8 cellular contexts compared by ENCODE assay signal in genomic region chr1:230424440-230425251, GRCh38. TPM values are rescaled to one million over a fixed set of nuclear protein-coding genes. Genes with fewer than 3 reads are reported as not detected.
A peak's percentile ranks its signal among the peaks of the same experiment; 100 is the strongest.
DNase-seq lines count a peak whose midpoint lies in the region; ATAC-seq and TF ChIP-seq lines count a peak whose summit lies in the region.

No MANE protein-coding gene starts in this region.

- no peak overlapping the region for H3K27ac ChIP-seq in mammary epithelial cell (ENCODE audit: insufficient read depth, low read depth, low read length)
- peak overlapping the region; percentile 11 for H3K27ac ChIP-seq in thymus (ENCODE audit: low read depth)

- H3K27ac Mint-ChIP-seq in MCF 10A (ENCODE audit: low read depth, unreplicated experiment): no peak overlapping the region
- H3K27ac Mint-ChIP-seq in activated B cell treated with CpG ODN at 0.5 μM for 24 hours: no peak overlapping the region

- H3K9ac ChIP-seq in mammary epithelial cell (ENCODE audit: insufficient read depth, low read length): no peak overlapping the region

- TF ChIP-seq CTCF in MCF 10A (IDR thresholded peaks at IDR 0.05; ENCODE audit: unreplicated experiment) (no peak), mammary epithelial cell (conservative IDR thresholded peaks at IDR 0.05 in 1 of 2, IDR thresholded peaks at IDR 0.05 in 1 of 2; ENCODE audit: extremely low read depth in 1 of 2, insufficient read depth in 1 of 2, low read depth in 1 of 2, low read length in 2 of 2) (no peak), activated B cell treated with CpG ODN at 0.5 μM for 24 hours (IDR thresholded peaks at IDR 0.05) (no peak)

- DNase-seq in MCF 10A (ENCODE audit: unreplicated experiment) (peak; percentile 39), mammary epithelial cell (no peak), activated B cell treated with CpG ODN at 0.5 μM for 24 hours (no peak), kidney tubule cell (ENCODE audit: low spot score) (peak; percentile 51), iPS-NIHi11 (ENCODE audit: low spot score) (no peak), NCI-H128 (lab: John Stamatoyannopoulos, UW; ENCODE audit: unreplicated experiment) (no peak)

- no peak overlapping the region for H3K4me2 ChIP-seq in mammary epithelial cell (ENCODE audit: insufficient read depth, low read depth, low read length)

- peaks cover 4% of the 10 kb centered on the region for H4K20me1 ChIP-seq in mammary epithelial cell (ENCODE audit: insufficient read depth, low read length)

- POLR2A ChIA-PET in MCF 10A (lab: Yijun Ruan, JAX) (interaction anchor here (0.6 to 1.7 kb wide), 4 partner anchors 42 to 143 kb away, joined by 3 to 5 read pairs (median 4); no protein-coding TSS in a partner anchor), activated B cell treated with CpG ODN at 0.5 μM for 24 hours (lab: Charles Lee) (no interaction called here)

- no peaks in the 10 kb centered on the region for H3K36me3 Mint-ChIP-seq in MCF 10A (ENCODE audit: insufficient read depth, unreplicated experiment)
- no peaks in the 10 kb centered on the region for H3K36me3 Mint-ChIP-seq in activated B cell treated with CpG ODN at 0.5 μM for 24 hours (ENCODE audit: low read depth)

- no peak for ATAC-seq in activated B cell treated with CpG ODN at 0.5 μM for 24 hours (ENCODE audit: low read depth)
- no peak for ATAC-seq in HG02642 (IDR thresholded peaks at IDR 0.05; ENCODE audit: poor library complexity, unreplicated experiment)

- dilution Hi-C loops in mammary epithelial cell (cut with HindIII; ENCODE audit: low sequenced_read_pairs): no loop called here

- peak overlapping the region; percentile 50 for H3K4me3 Mint-ChIP-seq in MCF 10A (ENCODE audit: unreplicated experiment)
- H3K4me3 Mint-ChIP-seq in activated B cell treated with CpG ODN at 0.5 μM for 24 hours: peak overlapping the region; percentile 68

- H3K27me3 ChIP-seq in mammary epithelial cell (ENCODE audit: insufficient read depth, low read length) (peaks cover 36% of the 10 kb centered on the region), thymus (ENCODE audit: control insufficient read depth, insufficient read depth) (peaks cover 60% of the 10 kb centered on the region)

- no peaks in the 10 kb centered on the region for H3K36me3 ChIP-seq in mammary epithelial cell (ENCODE audit: insufficient read depth, low read length)
- no peaks in the 10 kb centered on the region for H3K36me3 ChIP-seq in thymus (ENCODE audit: control insufficient read depth, insufficient read depth)

- no peak overlapping the region for H2AFZ ChIP-seq in mammary epithelial cell (ENCODE audit: low read depth, low read length)

- H3K9me3 Mint-ChIP-seq in MCF 10A (ENCODE audit: unreplicated experiment) (no peaks in the 10 kb centered on the region), activated B cell treated with CpG ODN at 0.5 μM for 24 hours (peaks cover 7% of the 10 kb centered on the region)

- BruUV-seq in MCF 10A (replicated peaks; lab: Mats Ljungman, UMichigan) (no TSS peak), mammary epithelial cell (replicated peaks; lab: Mats Ljungman, UMichigan) (no TSS peak)

- no peak overlapping the region for H3K4me3 ChIP-seq in mammary epithelial cell (replicated peaks in 1 of 3; ENCODE audit: insufficient read depth in 1 of 3, low read depth in 2 of 3, low read length in 3 of 3)
- no peak overlapping the region for H3K4me3 ChIP-seq in thymus (ENCODE audit: low read length)

- peaks cover 17% of the 10 kb centered on the region for H3K4me1 Mint-ChIP-seq in MCF 10A (ENCODE audit: insufficient read depth, unreplicated experiment)
- H3K4me1 Mint-ChIP-seq in activated B cell treated with CpG ODN at 0.5 μM for 24 hours: peaks cover 12% of the 10 kb centered on the region

- no peaks in the 10 kb centered on the region for H3K9me3 ChIP-seq in mammary epithelial cell (replicated peaks; ENCODE audit: insufficient read depth, low read length)
- peaks cover 1% of the 10 kb centered on the region for H3K9me3 ChIP-seq in thymus (ENCODE audit: control insufficient read depth)

- CTCF ChIA-PET in MCF 10A (lab: Yijun Ruan, JAX) (interaction anchor here (0.6 to 1.4 kb wide), 3 partner anchors 52 to 217 kb away, joined by 3 to 6 read pairs (median 3); no protein-coding TSS in a partner anchor), mammary epithelial cell (lab: Charles Lee; ENCODE audit: low non-redundant PET) (no interaction called here), activated B cell treated with CpG ODN at 0.5 μM for 24 hours (lab: Charles Lee) (no interaction called here)

- in situ Hi-C loops in mammary epithelial cell (cut with MboI; ENCODE audit: low sequenced_read_pairs in 2 of 2): no loop called here

- 9% methylated on average over 20 of the region's 30 CpGs for WGBS in mammary epithelial cell (ENCODE audit: low coverage, missing lambda C conversion rate)
- 8% methylated on average over 30 of the region's 30 CpGs for whole genome bisulfite sequencing in thymus

- no peaks in the 10 kb centered on the region for H3K4me1 ChIP-seq in mammary epithelial cell (ENCODE audit: insufficient read depth, low read length)
- peaks cover 9% of the 10 kb centered on the region for H3K4me1 ChIP-seq in thymus (ENCODE audit: control insufficient read depth, insufficient read depth, low read length)

- H3K27me3 Mint-ChIP-seq in MCF 10A (ENCODE audit: insufficient read depth, unreplicated experiment) (peaks cover 52% of the 10 kb centered on the region), activated B cell treated with CpG ODN at 0.5 μM for 24 hours (peaks cover 63% of the 10 kb centered on the region)

- intact Hi-C loops in MCF 10A (cut with micrococcal nuclease): loop anchor here (5.0 kb wide), 2 partner anchors 97 to 112 kb away; no protein-coding TSS in a partner anchor
- intact Hi-C loops in mammary epithelial cell (cut with micrococcal nuclease): no loop called here
- intact Hi-C loops in activated B cell treated with CpG ODN at 0.5 μM for 24 hours (cut with micrococcal nuclease): loop anchor here (10.0 kb wide), 1 partner anchor 740 kb away; the partner anchor contains the start of gene TRIM67

- no peaks in the 10 kb centered on the region for H3K79me2 ChIP-seq in mammary epithelial cell (ENCODE audit: insufficient read depth, low read length)

RNA-seq across cellular contexts. Expression of gene PGBD5, which starts 1.5 kb away (rescaled TPM):
- total RNA-seq in MCF 10A (2022) (0.83 and 1.2 TPM in 2 replicates), mammary epithelial cell (under 1 TPM in 1 of 2 donors, not detected in 1; 0.67 TPM), activated B cell treated with CpG ODN at 0.5 μM for 24 hours (not detected in 2 replicates)
- polyA plus RNA-seq in mammary epithelial cell (not detected), thymus (4.4 TPM)
- not detected for polyA minus RNA-seq in mammary epithelial cell

Comparison
In these comparisons a context has a peak if more than half of its experiments do, and no peak if none do; other contexts are left out.
1. DNase-seq: peak in MCF 10A (single experiment) and kidney tubule cell (single experiment); none in mammary epithelial cell (single experiment), activated B cell treated with CpG ODN at 0.5 μM for 24 hours (single experiment), iPS-NIHi11 (single experiment) and NCI-H128 (single experiment).